ENCODE assay signal across 1 cellular context in the genomic region with DNA sequence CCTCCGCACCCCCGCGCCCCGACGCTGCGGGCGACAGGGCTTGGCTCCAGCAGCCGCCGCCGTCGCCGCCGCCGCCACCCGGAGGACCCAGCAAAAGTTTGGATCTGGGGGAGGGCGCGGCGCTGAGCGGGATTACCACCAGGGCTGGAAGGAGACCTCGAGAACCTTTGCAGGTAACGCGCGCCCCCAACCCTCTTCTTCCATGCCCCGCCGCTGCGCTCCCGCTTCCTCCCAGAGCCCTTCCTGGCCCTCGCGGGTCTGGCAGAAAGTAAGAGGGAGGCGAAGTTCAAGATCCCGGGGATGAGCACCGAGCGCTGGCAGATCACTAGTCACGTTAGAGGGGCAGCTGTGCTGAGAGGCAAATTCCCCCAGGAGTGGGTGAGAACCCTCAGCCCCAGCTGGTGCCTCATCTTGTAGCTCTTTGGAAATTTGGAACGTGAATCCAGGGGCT.
TF ChIP-seq lines count a peak whose summit lies in the region.

No MANE protein-coding gene starts in this region.

TF ChIP-seq in H1, 55 proteins besides CTCF, POLR2A, EP300 and RAD21 (continued from another document):
- no peak for TF ChIP-seq TAF7 (optimal IDR thresholded peaks at IDR 0.05; ENCODE audit: borderline replicate concordance, low read depth, low read length)
- TF ChIP-seq, protein P1, sequence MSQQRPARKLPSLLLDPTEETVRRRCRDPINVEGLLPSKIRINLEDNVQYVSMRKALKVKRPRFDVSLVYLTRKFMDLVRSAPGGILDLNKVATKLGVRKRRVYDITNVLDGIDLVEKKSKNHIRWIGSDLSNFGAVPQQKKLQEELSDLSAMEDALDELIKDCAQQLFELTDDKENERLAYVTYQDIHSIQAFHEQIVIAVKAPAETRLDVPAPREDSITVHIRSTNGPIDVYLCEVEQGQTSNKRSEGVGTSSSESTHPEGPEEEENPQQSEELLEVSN (IDR thresholded peaks at IDR 0.05): peak; percentile 46; the same call in 1 of the 2 replicates
- TF ChIP-seq POLR2AphosphoS5 (IDR thresholded peaks at IDR 0.05; ENCODE audit: low read depth, low read length): no peak
- TF ChIP-seq SP4 (IDR thresholded peaks at IDR 0.05; ENCODE audit: low read length): no peak
- TF ChIP-seq SUZ12 (IDR thresholded peaks at IDR 0.05; ENCODE audit: low read length): peak; percentile 76; the same call in 1 of the 2 replicates
- peak; percentile 5 for TF ChIP-seq KDM4A (IDR thresholded peaks at IDR 0.05; ENCODE audit: low read depth, low read length, severe bottlenecking)
- peak; percentile 51 for TF ChIP-seq EZH2 (IDR thresholded peaks at IDR 0.05; ENCODE audit: low read depth, low read length, severe bottlenecking)
